In genomic region chr19:34317311-34317927, GRCh38 we compare ENCODE assay signal across 8 cellular contexts. TPM values are rescaled to one million over a fixed set of nuclear protein-coding genes. Genes with fewer than 3 reads are reported as not detected.
DNase-seq lines count a peak whose midpoint lies in the region; ATAC-seq and TF ChIP-seq lines count a peak whose summit lies in the region.

No MANE protein-coding gene starts in this region.

- TF ChIP-seq CTCF in colonic mucosa (IDR thresholded peaks at IDR 0.05) (no peak), mucosa of descending colon (IDR thresholded peaks at IDR 0.05) (no peak)

- intact Hi-C loops in colonic mucosa (cut with DNase I) (no loop called here), mucosa of descending colon (cut with DNase I, micrococcal nuclease) (no loop called here)

- H3K9me3 ChIP-seq in CD4-positive, CD25-positive, alpha-beta regulatory T cell (ENCODE audit: control insufficient read depth in 2 of 2, low read length in 2 of 2), result no peaks in the 10 kb centered on the region
- H3K9me3 ChIP-seq in colonic mucosa (no peaks in the 10 kb centered on the region), mucosa of descending colon (no peaks in the 10 kb centered on the region)

- no peak overlapping the region for H3K27ac ChIP-seq in CD4-positive, CD25-positive, alpha-beta regulatory T cell (ENCODE audit: insufficient read depth, low read length, poor library complexity, severe bottlenecking)
- H3K27ac ChIP-seq in colonic mucosa, result peak overlapping the region; percentile 0

- no peaks in the 10 kb centered on the region for H3K27me3 ChIP-seq in CD4-positive, CD25-positive, alpha-beta regulatory T cell (ENCODE audit: control insufficient read depth, insufficient read depth, low read length)
- no peaks in the 10 kb centered on the region for H3K27me3 ChIP-seq in colonic mucosa

- H3K36me3 Mint-ChIP-seq in CD4-positive, CD25-positive, alpha-beta regulatory T cell, result peaks cover 25% of the 10 kb centered on the region

- peaks cover 9 to 59% (median 44%) of the 10 kb centered on the region in 4 donors for H3K4me1 Mint-ChIP-seq in CD4-positive, CD25-positive, alpha-beta regulatory T cell

- ATAC-seq in CD4-positive, CD25-positive, alpha-beta regulatory T cell (ENCODE audit: low read depth in 2 of 2), result peak; percentile 69 to 78
- ATAC-seq in mucosa of descending colon, result peak; percentile 69
- no peak for ATAC-seq in HG02610 (IDR thresholded peaks at IDR 0.05; ENCODE audit: unreplicated experiment)
- no peak for ATAC-seq in GM19023 (IDR thresholded peaks at IDR 0.05; ENCODE audit: unreplicated experiment)

- peaks cover 22% of the 10 kb centered on the region for H3K36me3 ChIP-seq in CD4-positive, CD25-positive, alpha-beta regulatory T cell (ENCODE audit: control insufficient read depth, insufficient read depth, low read length)
- no peaks in the 10 kb centered on the region for H3K36me3 ChIP-seq in colonic mucosa
- no peaks in the 10 kb centered on the region for H3K36me3 ChIP-seq in mucosa of descending colon (ENCODE audit: low read depth)

- peak overlapping the region; percentile 1 to 61 (median 46) for H3K4me3 Mint-ChIP-seq in CD4-positive, CD25-positive, alpha-beta regulatory T cell

- no peak for TF ChIP-seq EP300 in Ishikawa (IDR thresholded peaks at IDR 0.05; ENCODE audit: borderline replicate concordance)

- peak overlapping the region; percentile 6 for H3K4me3 ChIP-seq in CD4-positive, CD25-positive, alpha-beta regulatory T cell (ENCODE audit: low read depth, low read length)
- no peak overlapping the region for H3K4me3 ChIP-seq in colonic mucosa
- no peak overlapping the region for H3K4me3 ChIP-seq in mucosa of descending colon

- peaks cover 23% of the 10 kb centered on the region for H3K4me1 ChIP-seq in CD4-positive, CD25-positive, alpha-beta regulatory T cell (ENCODE audit: control insufficient read depth, insufficient read depth, low read length, poor library complexity, severe bottlenecking)
- peaks cover 12% of the 10 kb centered on the region for H3K4me1 ChIP-seq in colonic mucosa
- H3K4me1 ChIP-seq in mucosa of descending colon (ENCODE audit: low read depth), result peaks cover 20% of the 10 kb centered on the region

- no peaks in the 10 kb centered on the region for H3K27me3 Mint-ChIP-seq in CD4-positive, CD25-positive, alpha-beta regulatory T cell

- H3K9me3 Mint-ChIP-seq in CD4-positive, CD25-positive, alpha-beta regulatory T cell, result no peaks in the 10 kb centered on the region

- no peak for TF ChIP-seq RAD21 in Ishikawa (IDR thresholded peaks at IDR 0.05; ENCODE audit: low read depth)

- H3K27ac Mint-ChIP-seq in CD4-positive, CD25-positive, alpha-beta regulatory T cell, result peak overlapping the region; percentile 58 to 89 (median 60)

- peak overlapping the region in 1 of 2 donors; percentile 7 for H3K9ac ChIP-seq in colonic mucosa (ENCODE audit: low read depth in 2 of 2, low read length in 2 of 2)

- DNase-seq in CD4-positive, CD25-positive, alpha-beta regulatory T cell, result peak; percentile 15 to 55 (median 22)
- peak; percentile 42 for DNase-seq in colonic mucosa
- DNase-seq in mucosa of descending colon, result peak in 1 of 3 donors; percentile 47
- no peak for DNase-seq in GDM1 (lab: John Stamatoyannopoulos, UW)
- no peak for DNase-seq in activated CD4-positive, alpha-beta T cell treated with anti-CD3 and anti-CD28 coated beads, Interleukin-2, amount 50 U/mL, for 4 hours

TF ChIP-seq in Ishikawa, 13 proteins besides CTCF, POLR2A, EP300 and RAD21:
- TF ChIP-seq ZBTB7A (IDR thresholded peaks at IDR 0.05; ENCODE audit: low read depth) (no peak), TEAD4 (IDR thresholded peaks at IDR 0.05) (no peak), EGR1 (IDR thresholded peaks at IDR 0.05) (no peak), TCF12 (IDR thresholded peaks at IDR 0.05; ENCODE audit: low read depth) (no peak)
- TF ChIP-seq, protein P1, sequence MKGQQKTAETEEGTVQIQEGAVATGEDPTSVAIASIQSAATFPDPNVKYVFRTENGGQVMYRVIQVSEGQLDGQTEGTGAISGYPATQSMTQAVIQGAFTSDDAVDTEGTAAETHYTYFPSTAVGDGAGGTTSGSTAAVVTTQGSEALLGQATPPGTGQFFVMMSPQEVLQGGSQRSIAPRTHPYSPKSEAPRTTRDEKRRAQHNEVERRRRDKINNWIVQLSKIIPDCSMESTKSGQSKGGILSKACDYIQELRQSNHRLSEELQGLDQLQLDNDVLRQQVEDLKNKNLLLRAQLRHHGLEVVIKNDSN (IDR thresholded peaks at IDR 0.05), result peak; percentile 83

RNA-seq across cellular contexts. Expression of gene GPI, which starts 47.6 kb away (rescaled TPM):
- 116 TPM for total RNA-seq in CD4-positive, CD25-positive, alpha-beta regulatory T cell
- 100 to 1,000 TPM; 141 to 148 (median 144) TPM for polyA plus RNA-seq in CD4-positive, CD25-positive, alpha-beta regulatory T cell
- total RNA-seq in colonic mucosa (100 to 1,000 TPM; 470 to 592 TPM), mucosa of descending colon (100 to 1,000 TPM; 247 to 344 (median 296) TPM)

Comparison
In these comparisons a context has a peak if more than half of its experiments do, and no peak if none do; other contexts are left out.
1. ATAC-seq: peak in CD4-positive, CD25-positive, alpha-beta regulatory T cell (2 of 2) and mucosa of descending colon (single experiment); none in HG02610 (single experiment) and GM19023 (single experiment).
2. DNase-seq: peak in CD4-positive, CD25-positive, alpha-beta regulatory T cell (3 of 3) and colonic mucosa (single experiment); none in GDM1 (single experiment) and activated CD4-positive, alpha-beta T cell treated with anti-CD3 and anti-CD28 coated beads, Interleukin-2, amount 50 U/mL, for 4 hours (0 of 2).